Comparison of ENCODE assay signal across 9 cellular contexts in genomic region chr16:58022601-58023371, GRCh38. TPM values are rescaled to one million over a fixed set of nuclear protein-coding genes. Genes with fewer than 3 reads are reported as not detected.
DNase-seq lines count a peak whose midpoint lies in the region; ATAC-seq and TF ChIP-seq lines count a peak whose summit lies in the region.
"Had no signal": no experiment of that assay in that cellular context is flagged by ENCODE, and none has a peak within 500 bp of the region (broad histone marks: within the 10 kb centered on the region; RNA-seq: fewer than 3 reads in every experiment).

No MANE protein-coding gene starts in this region.

- no TSS peak for BruUV-seq in HCT116 (replicated peaks; lab: Mats Ljungman, UMichigan)

- H3K9me3 ChIP-seq in HCT116 (ENCODE audit: control insufficient read depth in 1 of 2, insufficient read depth in 1 of 2, low read depth in 1 of 2, low read length in 2 of 2) (no peaks in the 10 kb centered on the region), SJSA1 (replicated peaks) (no peaks in the 10 kb centered on the region), heart right ventricle (no peaks in the 10 kb centered on the region)

- 12 to 17% methylated on average over 18 of the region's 18 CpGs for WGBS in heart right ventricle, 2 donors

- peaks cover 16% of the 10 kb centered on the region; the same call in 1 of the 2 replicates for H3K79me2 ChIP-seq in HCT116 (ENCODE audit: insufficient read depth, low read length)

- H2AFZ ChIP-seq in HCT116 (ENCODE audit: low read depth, low read length, poor library complexity, severe bottlenecking) = no peak overlapping the region

- no peak overlapping the region for H3K4me3 ChIP-seq in HCT116 (replicated peaks in 1 of 2; ENCODE audit: low read depth in 1 of 2, low read length in 2 of 2)
- H3K4me3 ChIP-seq in SJSA1 = no peak overlapping the region
- H3K4me3 ChIP-seq in heart right ventricle = peak overlapping the region in 2 of 10 donors; percentile 7 to 11
- no peak overlapping the region for H3K4me3 ChIP-seq in coronary artery

- no peak for TF ChIP-seq RAD21 in HCT116 (IDR thresholded peaks at IDR 0.05; ENCODE audit: low read depth)

- no peak overlapping the region for H3K9ac ChIP-seq in HCT116 (ENCODE audit: low read length)

- no peak for DNase-seq in HCT116 (ENCODE audit: low read depth, low spot score)
- DNase-seq in SJSA1 (ENCODE audit: low read depth in 1 of 2, low spot score in 2 of 2) = peak; percentile 50 to 68
- peak; percentile 76 to 80 for DNase-seq in heart right ventricle
- peak; percentile 45 for DNase-seq in smooth muscle cell of the brain vasculature (ENCODE audit: low read depth, low spot score)
- DNase-seq in SIG-M5 treated with dmso at 0.1 percent for 504 hours (lab: John Stamatoyannopoulos, UW; ENCODE audit: unreplicated experiment) = no peak
- no peak for DNase-seq in NOMO-1 (lab: John Stamatoyannopoulos, UW; ENCODE audit: unreplicated experiment in 2 of 2)
- no peak for DNase-seq in coronary artery (ENCODE audit: low spot score)

- H3K27ac ChIP-seq in HCT116 (ENCODE audit: low read depth, low read length) = no peak overlapping the region
- H3K27ac ChIP-seq in SJSA1 = no peak overlapping the region
- peak overlapping the region in 9 of 10 donors; percentile 26 to 96 (median 59) for H3K27ac ChIP-seq in heart right ventricle
- peak overlapping the region in 1 of 2 donors; percentile 1 for H3K27ac ChIP-seq in coronary artery

- H3K27me3 ChIP-seq in HCT116 (ENCODE audit: insufficient read depth, low read length) (no peaks in the 10 kb centered on the region), SJSA1 (replicated peaks) (peaks cover 23% of the 10 kb centered on the region), heart right ventricle (peaks cover 0 to 39% (median 0%) of the 10 kb centered on the region in 7 donors)

- H3K36me3 ChIP-seq in HCT116 (ENCODE audit: control insufficient read depth in 1 of 2, insufficient read depth in 2 of 2, low read length in 2 of 2) (no peaks in the 10 kb centered on the region; a peak in 1 of 4 replicates), SJSA1 (peaks cover 31% of the 10 kb centered on the region), heart right ventricle (peaks cover 0 to 24% (median 0%) of the 10 kb centered on the region in 9 donors)

- intact Hi-C loops in HCT116 (cut with micrococcal nuclease) = loop anchor here (5.0 to 10.0 kb wide), 5 partner anchors 175 to 735 kb away; partner anchors contain the start of gene CSNK2A2
- intact Hi-C loops in heart right ventricle (cut with DNase I) = loop anchor here in 8 of 10 donors (2.0 to 10.0 kb wide), 6 partner anchors 100 to 175 kb away; partner anchors contain the start of genes CSNK2A2 (in 5 of the 8) and CFAP20 (in 1 of the 8)

- H4K20me1 ChIP-seq in HCT116 (ENCODE audit: insufficient read depth) = no peaks in the 10 kb centered on the region

- no peak for TF ChIP-seq CTCF in HCT116 (IDR thresholded peaks at IDR 0.05 in 2 of 3, conservative IDR thresholded peaks at IDR 0.05 in 1 of 3; ENCODE audit: borderline replicate concordance in 1 of 3, insufficient read depth in 1 of 3, low read depth in 2 of 3, low read length in 2 of 3)
- no peak for TF ChIP-seq CTCF in heart right ventricle (IDR thresholded peaks at IDR 0.05)
- TF ChIP-seq CTCF in coronary artery (IDR thresholded peaks at IDR 0.05) = no peak

- H3K4me2 ChIP-seq in HCT116 (ENCODE audit: low read length) = 0 out of 2 replicates have a peak overlapping the region, but pooled peaks have one; percentile 7

- RAD21 ChIA-PET in HCT116 (lab: Charles Lee; ENCODE audit: low non-redundant PET in 1 of 2, low total read pairs in 2 of 2, uncharacterized antibody in 2 of 2, unreplicated experiment in 2 of 2) = no interaction called here

- CTCF ChIA-PET in HCT116 (lab: Charles Lee) = interaction anchor here (1.2 to 2.8 kb wide), 3 partner anchors 8 to 99 kb away, joined by 3 to 16 read pairs (median 8); no protein-coding TSS in a partner anchor

- peaks cover 18 to 38% of the 10 kb centered on the region in 2 experiments for H3K4me1 ChIP-seq in HCT116 (ENCODE audit: control insufficient read depth in 1 of 2, insufficient read depth in 2 of 2, low read length in 2 of 2)
- peaks cover 43% of the 10 kb centered on the region for H3K4me1 ChIP-seq in SJSA1 (replicated peaks)
- peaks cover 17 to 70% (median 57%) of the 10 kb centered on the region in 9 donors for H3K4me1 ChIP-seq in heart right ventricle

- H3K9me2 ChIP-seq in HCT116 (ENCODE audit: insufficient read depth) = no peaks in the 10 kb centered on the region

- POLR2A ChIA-PET in HCT116 (lab: Charles Lee) = interaction anchor here (1.3 kb wide), 1 partner anchor 105 kb away, joined by 3 read pairs; no protein-coding TSS in a partner anchor

- TF ChIP-seq POLR2A in HCT116 (IDR thresholded peaks at IDR 0.05; ENCODE audit: borderline replicate concordance, extremely low read depth, insufficient read depth, insufficient read length) = no peak

- no peak for ATAC-seq in HCT116
- ATAC-seq in heart right ventricle = peak in 5 of 8 donors; percentile 42 to 57 (median 52)
- ATAC-seq in GM19324 (IDR thresholded peaks at IDR 0.05; ENCODE audit: low FRiP score, unreplicated experiment) = no peak

TF ChIP-seq in HCT116, 20 proteins besides CTCF, POLR2A, EP300 and RAD21:
- TF ChIP-seq JUND (IDR thresholded peaks at IDR 0.05) (no peak), ATF3 (IDR thresholded peaks at IDR 0.05) (no peak), FOSL1 (IDR thresholded peaks at IDR 0.05; ENCODE audit: low read depth) (no peak), CBX3 (IDR thresholded peaks at IDR 0.05; ENCODE audit: low read depth) (no peak), SRF (IDR thresholded peaks at IDR 0.05; ENCODE audit: low read depth) (no peak), CEBPB (IDR thresholded peaks at IDR 0.05; ENCODE audit: low read depth) (no peak), EZH2phosphoT487 (IDR thresholded peaks at IDR 0.05; ENCODE audit: borderline replicate concordance) (no peak), POLR2AphosphoS5 (IDR thresholded peaks at IDR 0.05; ENCODE audit: low read depth, low read length) (no peak), EZH2 (IDR thresholded peaks at IDR 0.05) (no peak), ELF1 (IDR thresholded peaks at IDR 0.05; ENCODE audit: borderline replicate concordance, low read depth) (no peak), ZFX (IDR thresholded peaks at IDR 0.05) (no peak), EGR1 (IDR thresholded peaks at IDR 0.05; ENCODE audit: low read depth) (no peak), SIN3A (IDR thresholded peaks at IDR 0.05; ENCODE audit: low read depth) (no peak), SP1 (IDR thresholded peaks at IDR 0.05; ENCODE audit: low read depth) (no peak), ZBTB33 (IDR thresholded peaks at IDR 0.05; ENCODE audit: extremely low read depth, insufficient replicate concordance, low read length) (no peak), MAX (IDR thresholded peaks at IDR 0.05) (no peak)

RNA-seq across cellular contexts. Expression of gene MMP15, which starts 2.8 kb away (rescaled TPM):
- total RNA-seq in HCT116 (2021; ENCODE audit: unreplicated experiment) (38.5 TPM), heart right ventricle (10 to 100 TPM; 38.2 to 88.4 (median 59.3) TPM)
- polyA plus RNA-seq in HCT116 (2012) = 25.4 and 27.9 TPM in 2 replicates
- total RNA-seq in SJSA1 (2014; rRNA removed; shearing (Covaris generic)) = 1.2 and 1.9 TPM in 2 replicates
- polyA plus RNA-seq in heart right ventricle = 10 to 100 TPM; 24.4 to 31.4 TPM
- polyA plus RNA-seq: IgD-negative memory B cell had no signal

RNA-seq across cellular contexts. Expression of gene USB1, which starts 21.6 kb away (rescaled TPM):
- 73.1 TPM for total RNA-seq in HCT116 (2021; ENCODE audit: unreplicated experiment)
- polyA plus RNA-seq in HCT116 (2012) = 52.4 and 54.0 TPM in 2 replicates
- 52.9 and 68.5 TPM in 2 replicates for total RNA-seq in SJSA1 (2014; rRNA removed; shearing (Covaris generic))
- 10 to 100 TPM; 21.1 to 39.2 (median 31.5) TPM for total RNA-seq in heart right ventricle
- 10 to 100 TPM; 23.6 to 44.3 TPM for polyA plus RNA-seq in heart right ventricle

RNA-seq across cellular contexts. Expression of gene ZNF319, which starts 22.3 kb away (rescaled TPM):
- total RNA-seq in HCT116 (2021; ENCODE audit: unreplicated experiment) (7.1 TPM), heart right ventricle (10 to 100 TPM in 1 of 10 donors, 1 to 10 TPM in 9; 5.0 to 11.3 (median 7.5) TPM)
- polyA plus RNA-seq in HCT116 (2012) = 5.2 and 6.1 TPM in 2 replicates
- total RNA-seq in SJSA1 (2014; rRNA removed; shearing (Covaris generic)) = 1.5 and 4.3 TPM in 2 replicates
- 1 to 10 TPM; 3.5 to 4.3 TPM for polyA plus RNA-seq in heart right ventricle

RNA-seq across cellular contexts. Expression of gene CNGB1, which starts 51.9 kb away (rescaled TPM):
- total RNA-seq in HCT116 (2021; ENCODE audit: unreplicated experiment) = not detected
- polyA plus RNA-seq in HCT116 (2012) = 0.01 TPM in 1 of 2 replicates, not detected in the other
- 0.13 TPM in 1 of 2 replicates, not detected in the other for total RNA-seq in SJSA1 (2014; rRNA removed; shearing (Covaris generic))
- not detected for total RNA-seq in heart right ventricle
- not detected for polyA plus RNA-seq in heart right ventricle
- polyA plus RNA-seq: IgD-negative memory B cell had no signal

Comparison
In these comparisons a context has a peak if more than half of its experiments do, and no peak if none do; other contexts are left out.
1. ATAC-seq: peak in heart right ventricle (5 of 8); none in HCT116 (single experiment) and GM19324 (single experiment).
2. DNase-seq: peak in SJSA1 (2 of 2), heart right ventricle (2 of 2) and smooth muscle cell of the brain vasculature (single experiment); none in HCT116 (single experiment), SIG-M5 treated with dmso at 0.1 percent for 504 hours (single experiment), NOMO-1 (0 of 2) and coronary artery (single experiment).
3. H3K27ac ChIP-seq: peak in heart right ventricle (9 of 10); none in HCT116 (single experiment) and SJSA1 (single experiment).
4. RNA of gene MMP15, which starts 2.8 kb away (total RNA-seq): 38.2 to 88.4 TPM in heart right ventricle and 38.5 TPM in HCT116 (single experiment); 1.2 to 1.9 TPM in SJSA1; every median in the first group is over 10 times any median in the second.